2 cellular contexts compared by ENCODE assay signal in the genomic region with DNA sequence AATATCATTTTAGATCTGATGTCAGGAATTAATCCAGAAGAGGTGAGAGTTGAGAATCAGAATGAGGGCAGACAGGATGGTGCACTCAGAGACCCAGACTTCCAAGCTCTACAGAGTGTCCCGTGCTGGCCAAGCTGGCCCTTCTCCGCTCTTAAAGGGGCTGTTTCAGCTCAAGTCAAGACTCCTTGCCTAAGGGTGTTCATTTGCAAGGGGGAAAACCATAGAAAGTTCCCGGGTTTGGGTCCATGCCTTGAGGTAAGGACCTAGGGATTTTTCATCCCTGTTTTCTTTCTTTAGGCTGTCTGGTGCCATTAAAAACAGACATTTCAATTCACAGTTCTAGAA.
TF ChIP-seq lines count a peak whose summit lies in the region.

No MANE protein-coding gene starts in this region.

TF ChIP-seq in SK-N-SH, 30 proteins besides CTCF, POLR2A, EP300 and RAD21 (continued from another document):
- TF ChIP-seq, protein P1, sequence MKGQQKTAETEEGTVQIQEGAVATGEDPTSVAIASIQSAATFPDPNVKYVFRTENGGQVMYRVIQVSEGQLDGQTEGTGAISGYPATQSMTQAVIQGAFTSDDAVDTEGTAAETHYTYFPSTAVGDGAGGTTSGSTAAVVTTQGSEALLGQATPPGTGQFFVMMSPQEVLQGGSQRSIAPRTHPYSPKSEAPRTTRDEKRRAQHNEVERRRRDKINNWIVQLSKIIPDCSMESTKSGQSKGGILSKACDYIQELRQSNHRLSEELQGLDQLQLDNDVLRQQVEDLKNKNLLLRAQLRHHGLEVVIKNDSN (IDR thresholded peaks at IDR 0.05; ENCODE audit: borderline replicate concordance, low read depth) = no peak
- TF ChIP-seq CHD2 (IDR thresholded peaks at IDR 0.05; ENCODE audit: low read length, partially characterized antibody) (no peak), ELF1 (IDR thresholded peaks at IDR 0.05) (no peak), EZH2phosphoT487 (IDR thresholded peaks at IDR 0.05; ENCODE audit: borderline replicate concordance, low read depth) (no peak), MEF2A (IDR thresholded peaks at IDR 0.05; ENCODE audit: borderline replicate concordance, low read depth) (no peak), FOXM1 (IDR thresholded peaks at IDR 0.05; ENCODE audit: low read depth) (no peak), NFIC (IDR thresholded peaks at IDR 0.05; ENCODE audit: borderline replicate concordance) (no peak), TEAD4 (IDR thresholded peaks at IDR 0.05; ENCODE audit: borderline replicate concordance, insufficient read depth) (no peak), YY1 (IDR thresholded peaks at IDR 0.05; ENCODE audit: low read depth) (no peak), GATA2 (CRISPR knock-in tag; IDR thresholded peaks at IDR 0.05) (no peak), TAF1 (IDR thresholded peaks at IDR 0.05; ENCODE audit: borderline replicate concordance, low read depth, low read length) (no peak)

TF ChIP-seq in SK-N-SH treated with all-trans-retinoic acid at 6 μM for 48 hours, 23 proteins besides CTCF, POLR2A, EP300 and RAD21 (continued from another document):
- TF ChIP-seq, protein P2, sequence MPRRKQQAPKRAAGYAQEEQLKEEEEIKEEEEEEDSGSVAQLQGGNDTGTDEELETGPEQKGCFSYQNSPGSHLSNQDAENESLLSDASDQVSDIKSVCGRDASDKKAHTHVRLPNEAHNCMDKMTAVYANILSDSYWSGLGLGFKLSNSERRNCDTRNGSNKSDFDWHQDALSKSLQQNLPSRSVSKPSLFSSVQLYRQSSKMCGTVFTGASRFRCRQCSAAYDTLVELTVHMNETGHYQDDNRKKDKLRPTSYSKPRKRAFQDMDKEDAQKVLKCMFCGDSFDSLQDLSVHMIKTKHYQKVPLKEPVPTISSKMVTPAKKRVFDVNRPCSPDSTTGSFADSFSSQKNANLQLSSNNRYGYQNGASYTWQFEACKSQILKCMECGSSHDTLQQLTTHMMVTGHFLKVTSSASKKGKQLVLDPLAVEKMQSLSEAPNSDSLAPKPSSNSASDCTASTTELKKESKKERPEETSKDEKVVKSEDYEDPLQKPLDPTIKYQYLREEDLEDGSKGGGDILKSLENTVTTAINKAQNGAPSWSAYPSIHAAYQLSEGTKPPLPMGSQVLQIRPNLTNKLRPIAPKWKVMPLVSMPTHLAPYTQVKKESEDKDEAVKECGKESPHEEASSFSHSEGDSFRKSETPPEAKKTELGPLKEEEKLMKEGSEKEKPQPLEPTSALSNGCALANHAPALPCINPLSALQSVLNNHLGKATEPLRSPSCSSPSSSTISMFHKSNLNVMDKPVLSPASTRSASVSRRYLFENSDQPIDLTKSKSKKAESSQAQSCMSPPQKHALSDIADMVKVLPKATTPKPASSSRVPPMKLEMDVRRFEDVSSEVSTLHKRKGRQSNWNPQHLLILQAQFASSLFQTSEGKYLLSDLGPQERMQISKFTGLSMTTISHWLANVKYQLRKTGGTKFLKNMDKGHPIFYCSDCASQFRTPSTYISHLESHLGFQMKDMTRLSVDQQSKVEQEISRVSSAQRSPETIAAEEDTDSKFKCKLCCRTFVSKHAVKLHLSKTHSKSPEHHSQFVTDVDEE (CRISPR knock-in tag; IDR thresholded peaks at IDR 0.05) = no peak
- TF ChIP-seq, protein P3, sequence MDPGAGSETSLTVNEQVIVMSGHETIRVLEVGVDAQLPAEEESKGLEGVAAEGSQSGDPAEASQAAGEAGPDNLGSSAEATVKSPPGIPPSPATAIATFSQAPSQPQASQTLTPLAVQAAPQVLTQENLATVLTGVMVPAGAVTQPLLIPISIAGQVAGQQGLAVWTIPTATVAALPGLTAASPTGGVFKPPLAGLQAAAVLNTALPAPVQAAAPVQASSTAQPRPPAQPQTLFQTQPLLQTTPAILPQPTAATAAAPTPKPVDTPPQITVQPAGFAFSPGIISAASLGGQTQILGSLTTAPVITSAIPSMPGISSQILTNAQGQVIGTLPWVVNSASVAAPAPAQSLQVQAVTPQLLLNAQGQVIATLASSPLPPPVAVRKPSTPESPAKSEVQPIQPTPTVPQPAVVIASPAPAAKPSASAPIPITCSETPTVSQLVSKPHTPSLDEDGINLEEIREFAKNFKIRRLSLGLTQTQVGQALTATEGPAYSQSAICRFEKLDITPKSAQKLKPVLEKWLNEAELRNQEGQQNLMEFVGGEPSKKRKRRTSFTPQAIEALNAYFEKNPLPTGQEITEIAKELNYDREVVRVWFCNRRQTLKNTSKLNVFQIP (CRISPR knock-in tag; IDR thresholded peaks at IDR 0.05; ENCODE audit: borderline replicate concordance, low read depth) = no peak
- TF ChIP-seq ISL1 (CRISPR knock-in tag; IDR thresholded peaks at IDR 0.05) (no peak), ESRRG (CRISPR knock-in tag; IDR thresholded peaks at IDR 0.05) (no peak)
- TF ChIP-seq, protein P4, sequence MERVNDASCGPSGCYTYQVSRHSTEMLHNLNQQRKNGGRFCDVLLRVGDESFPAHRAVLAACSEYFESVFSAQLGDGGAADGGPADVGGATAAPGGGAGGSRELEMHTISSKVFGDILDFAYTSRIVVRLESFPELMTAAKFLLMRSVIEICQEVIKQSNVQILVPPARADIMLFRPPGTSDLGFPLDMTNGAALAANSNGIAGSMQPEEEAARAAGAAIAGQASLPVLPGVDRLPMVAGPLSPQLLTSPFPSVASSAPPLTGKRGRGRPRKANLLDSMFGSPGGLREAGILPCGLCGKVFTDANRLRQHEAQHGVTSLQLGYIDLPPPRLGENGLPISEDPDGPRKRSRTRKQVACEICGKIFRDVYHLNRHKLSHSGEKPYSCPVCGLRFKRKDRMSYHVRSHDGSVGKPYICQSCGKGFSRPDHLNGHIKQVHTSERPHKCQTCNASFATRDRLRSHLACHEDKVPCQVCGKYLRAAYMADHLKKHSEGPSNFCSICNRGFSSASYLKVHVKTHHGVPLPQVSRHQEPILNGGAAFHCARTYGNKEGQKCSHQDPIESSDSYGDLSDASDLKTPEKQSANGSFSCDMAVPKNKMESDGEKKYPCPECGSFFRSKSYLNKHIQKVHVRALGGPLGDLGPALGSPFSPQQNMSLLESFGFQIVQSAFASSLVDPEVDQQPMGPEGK (CRISPR knock-in tag; IDR thresholded peaks at IDR 0.05; ENCODE audit: borderline replicate concordance) = no peak
